32 cellular contexts compared by ENCODE assay signal in the genomic region with DNA sequence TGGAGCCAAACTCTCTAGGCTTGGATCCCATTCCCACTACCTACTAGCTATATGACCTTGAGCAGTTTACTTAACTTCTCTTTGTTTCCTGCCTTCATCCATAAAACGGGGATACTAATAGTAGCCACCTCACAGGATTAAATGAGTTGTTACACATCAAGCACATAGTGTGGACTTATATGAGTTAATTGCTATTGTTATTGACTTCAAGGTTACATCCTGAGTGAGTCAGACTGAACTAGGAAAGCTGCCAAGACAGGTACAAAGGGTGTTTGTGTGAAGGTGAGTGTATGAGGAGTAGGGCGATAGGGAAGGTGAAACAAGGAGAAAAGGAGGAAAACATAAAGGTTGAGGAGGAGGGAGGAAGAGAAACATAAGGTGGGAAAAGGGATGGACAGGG. TPM values are rescaled to one million over a fixed set of nuclear protein-coding genes. Genes with fewer than 3 reads are reported as not detected.
DNase-seq lines count a peak whose midpoint lies in the region.
"Had no signal": no experiment of that assay in that cellular context is flagged by ENCODE, and none has a peak within 500 bp of the region (broad histone marks: within the 10 kb centered on the region; RNA-seq: fewer than 3 reads in every experiment).

No MANE protein-coding gene starts in this region.

- no peaks in the 10 kb centered on the region for H3K4me1 ChIP-seq in trophoblast cell (ENCODE audit: control insufficient read depth in 1 of 2, insufficient read depth in 2 of 2, low read length in 2 of 2)
- H3K4me1 ChIP-seq: neural progenitor cell, parathyroid adenoma, right atrium auricular region, testis had no signal

- no peak overlapping the region for H3K23ac ChIP-seq in trophoblast cell (ENCODE audit: low read length)

- H3K14ac ChIP-seq in trophoblast cell (ENCODE audit: low read length), result no peak overlapping the region

- no peak overlapping the region for H2BK120ac ChIP-seq in trophoblast cell (ENCODE audit: insufficient read depth, low read length, poor library complexity)

- H3K9me3 ChIP-seq in trophoblast cell (ENCODE audit: insufficient read depth, low read depth, low read length), result no peaks in the 10 kb centered on the region
- H3K9me3 ChIP-seq: MG63, right atrium auricular region, SK-N-SH, testis had no signal

- 100% methylated on average over 1 of the region's 2 CpGs for WGBS in trophoblast cell (ENCODE audit: extremely low coverage, insufficient coverage, insufficient read length)

- no peak overlapping the region for H4K91ac ChIP-seq in trophoblast cell (ENCODE audit: low read depth, low read length)

- H2BK12ac ChIP-seq in trophoblast cell (ENCODE audit: low read length), result no peak overlapping the region

- H2AFZ ChIP-seq in trophoblast cell (ENCODE audit: insufficient read depth, low read length, poor library complexity), result no peak overlapping the region
- H2AFZ ChIP-seq: neural progenitor cell, parathyroid adenoma had no signal

- no peak overlapping the region for H3K4me2 ChIP-seq in trophoblast cell (ENCODE audit: low read length)
- H3K4me2 ChIP-seq: neural progenitor cell, SK-N-SH had no signal

- no peak overlapping the region for H2BK5ac ChIP-seq in trophoblast cell (ENCODE audit: low read depth, low read length, poor library complexity)

- H2AK5ac ChIP-seq in trophoblast cell (ENCODE audit: low read length), result no peak overlapping the region

- no peak overlapping the region for H3K27ac ChIP-seq in epithelial cell of prostate
- no peak overlapping the region for H3K27ac ChIP-seq in trophoblast cell (ENCODE audit: low read depth, low read length)
- H3K27ac ChIP-seq: C4-2B, neural progenitor cell, parathyroid adenoma, right atrium auricular region, testis had no signal

- H3K79me2 ChIP-seq in trophoblast cell (ENCODE audit: control insufficient read depth, insufficient read depth, low read length, poor library complexity), result no peaks in the 10 kb centered on the region
- H3K79me2 ChIP-seq: parathyroid adenoma had no signal

- no peak overlapping the region for H4K12ac ChIP-seq in trophoblast cell (ENCODE audit: low read depth, low read length)

- H3K9ac ChIP-seq in trophoblast cell (ENCODE audit: low read length), result no peak overlapping the region
- H3K9ac ChIP-seq: neural progenitor cell, parathyroid adenoma, SK-N-SH had no signal

- H3K18ac ChIP-seq in trophoblast cell (ENCODE audit: low read length), result no peak overlapping the region

- no peaks in the 10 kb centered on the region for H3K79me1 ChIP-seq in trophoblast cell (ENCODE audit: low read length)

- H3K4ac ChIP-seq in trophoblast cell (ENCODE audit: low read depth, low read length), result no peak overlapping the region

- no peak overlapping the region for H3K4me3 ChIP-seq in trophoblast cell (ENCODE audit: low read depth, low read length)
- H3K4me3 ChIP-seq: MG63, neural progenitor cell, right atrium auricular region, testis had no signal

- peak; percentile 2 for DNase-seq in NCI-H2196 treated with DMSO at 0.1 percent for 48 hours (lab: John Stamatoyannopoulos, UW; ENCODE audit: unreplicated experiment)
- DNase-seq in NCI-H2196 (lab: John Stamatoyannopoulos, UW; ENCODE audit: unreplicated experiment), result no peak
- DNase-seq in SW480 (ENCODE audit: low spot score), result peak; percentile 73
- DNase-seq in epithelial cell of prostate (ENCODE audit: low read depth, low spot score), result peak; percentile 55
- DNase-seq in renal cortical epithelial cell (ENCODE audit: low read depth), result peak; percentile 46
- DNase-seq in activated CD4-positive, alpha-beta T cell treated with anti-CD3 and anti-CD28 coated beads for 48 hours, result no peak
- DNase-seq in NCI-H187 (lab: John Stamatoyannopoulos, UW), result no peak
- DNase-seq in trophoblast cell, result no peak
- DNase-seq: 8988T; activated CD4-positive, alpha-beta T cell treated with anti-CD3 and anti-CD28 coated beads, Interleukin-2, amount 50 U/mL, for 4 hours; activated naive CD4-positive, alpha-beta T cell; cerebellar nuclear complex; COR-L47; DND-41; GF-D8; hypothalamus; KBM-7; MG63; NCI-H1105 treated with DMSO at 0.1 percent for 48 hours; NCI-H2081; NCI-H345; NCI-H774; RPMI8226; SK-N-SH; stimulated activated CD4-positive, alpha-beta T cell treated with anti-CD3 and anti-CD28 coated beads, Interleukin-1b, Interleukin-23, amount 100 ng/mL, for 48 hours; T-helper 17 cell; testis had no signal

- no peak overlapping the region for H4K8ac ChIP-seq in trophoblast cell (ENCODE audit: low read depth, low read length)

- H3K36me3 ChIP-seq in trophoblast cell (ENCODE audit: control insufficient read depth in 1 of 2, insufficient read depth in 2 of 2, low read length in 2 of 2), result no peaks in the 10 kb centered on the region
- H3K36me3 ChIP-seq: MG63, neural progenitor cell, right atrium auricular region had no signal

- no peaks in the 10 kb centered on the region for H3K27me3 ChIP-seq in trophoblast cell (ENCODE audit: insufficient read depth, low read length)
- H3K27me3 ChIP-seq: MG63, neural progenitor cell, right atrium auricular region, testis had no signal

RNA-seq across cellular contexts. Expression of gene TFDP3, which starts 32.2 kb away (rescaled TPM):
- not detected in 2 replicates for total RNA-seq in renal cortical epithelial cell
- polyA plus RNA-seq in trophoblast cell (2013), result not detected in 2 replicates
- total RNA-seq: left lobe of liver, right atrium auricular region, T-helper 17 cell had no signal
- polyA plus RNA-seq: SK-N-SH had no signal

Comparison
In these comparisons a context has a peak if more than half of its experiments do, and no peak if none do; other contexts are left out.
1. DNase-seq: peak in NCI-H2196 treated with DMSO at 0.1 percent for 48 hours (single experiment), SW480 (single experiment), epithelial cell of prostate (single experiment) and renal cortical epithelial cell (single experiment); none in NCI-H2196 (single experiment), activated CD4-positive, alpha-beta T cell treated with anti-CD3 and anti-CD28 coated beads for 48 hours (single experiment), NCI-H187 (0 of 2) and trophoblast cell (0 of 2).